ENCODE assay signal across 8 cellular contexts in the genomic region with DNA sequence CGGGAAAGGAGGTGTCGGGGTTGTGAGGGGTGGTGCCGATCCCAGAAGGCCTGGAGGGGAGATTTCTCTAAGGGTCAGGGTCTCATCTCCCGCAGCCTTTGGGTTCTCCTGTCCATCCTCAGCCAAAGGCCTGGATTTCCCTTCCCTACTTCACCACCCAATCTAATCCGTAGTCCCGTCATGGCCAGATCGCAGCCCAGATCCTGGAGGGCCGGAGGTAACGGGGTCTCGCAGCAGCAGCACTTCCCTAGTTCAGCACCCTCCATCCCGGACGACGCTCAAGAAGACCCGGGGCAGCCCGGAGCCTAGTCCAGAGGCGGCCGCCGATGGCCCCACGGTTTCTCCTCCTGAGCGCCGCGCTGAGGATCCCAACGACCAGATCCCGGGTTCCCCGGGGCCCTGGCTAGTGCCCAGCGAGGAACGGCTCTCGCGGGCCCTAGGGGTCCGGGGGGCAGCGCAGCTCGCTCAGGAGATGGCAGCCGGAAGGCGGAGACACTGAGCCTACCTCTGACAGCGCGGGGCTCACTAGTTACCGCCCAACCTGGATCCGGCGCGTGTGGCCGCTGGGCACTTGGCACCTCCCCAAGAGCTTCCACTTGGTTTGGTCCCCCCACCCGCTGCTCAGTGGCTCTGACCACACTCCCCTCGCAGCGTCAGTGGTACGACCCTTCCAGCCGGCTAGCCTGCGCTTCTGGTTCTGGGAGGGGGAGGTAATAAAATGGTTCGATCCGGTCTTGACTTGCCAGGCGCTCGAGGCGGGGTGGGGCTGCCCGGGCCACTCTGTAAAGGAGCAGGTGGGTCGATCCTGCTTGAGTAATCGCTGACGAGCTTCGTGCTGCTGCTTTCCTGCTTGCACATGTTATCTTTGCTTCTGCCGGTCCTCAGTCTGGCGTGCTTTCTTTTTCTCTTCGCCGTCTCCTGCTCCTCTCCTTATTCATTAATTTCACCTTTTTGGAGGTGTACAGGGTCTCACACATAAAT.
A peak's percentile ranks its signal among the peaks of the same experiment; 100 is the strongest.
DNase-seq lines count a peak whose midpoint lies in the region; ATAC-seq and TF ChIP-seq lines count a peak whose summit lies in the region.

No MANE protein-coding gene starts in this region.

- no peaks in the 10 kb centered on the region for H3K36me3 ChIP-seq in brain microvascular endothelial cell (replicated peaks)

- peak; percentile 47 for ATAC-seq in GM21423 (IDR thresholded peaks at IDR 0.05; ENCODE audit: unreplicated experiment)
- no peak for ATAC-seq in HG03045 (IDR thresholded peaks at IDR 0.05; ENCODE audit: unreplicated experiment)

- DNase-seq in AML-193 (lab: John Stamatoyannopoulos, UW), result peak; percentile 49 to 54
- peak; percentile 64 for DNase-seq in NCI-H1048 (lab: John Stamatoyannopoulos, UW)
- peak; percentile 87 for DNase-seq in UCSD-AML1 (lab: John Stamatoyannopoulos, UW; ENCODE audit: unreplicated experiment)
- peak; percentile 58 for DNase-seq in brain microvascular endothelial cell

- no peaks in the 10 kb centered on the region for H3K27me3 ChIP-seq in brain microvascular endothelial cell (replicated peaks)

- peaks cover 4% of the 10 kb centered on the region for H3K9me3 ChIP-seq in iPS-18c (ENCODE audit: control insufficient read depth, insufficient read depth, low read length)

- in situ Hi-C loops in brain microvascular endothelial cell (cut with HindIII; ENCODE audit: low pct_ligation_motif_present, low sequenced_read_pairs), result no loop called here

- peak overlapping the region; percentile 47 for H3K4me3 ChIP-seq in brain microvascular endothelial cell (ENCODE audit: low read depth, low read length)
- H3K4me3 ChIP-seq in iPS-18c (ENCODE audit: insufficient read depth, low read depth, low read length), result peak overlapping the region; percentile 41; the same call in 1 of the 2 replicates
- H3K4me3 ChIP-seq in skin epidermis, result peak overlapping the region; percentile 24 to 48 (median 37)

- peak overlapping the region; percentile 70 for H3K27ac ChIP-seq in brain microvascular endothelial cell
- H3K27ac ChIP-seq in skin epidermis, result peak overlapping the region; percentile 63 to 95 (median 89)

- peak; percentile 24 for TF ChIP-seq CTCF in brain microvascular endothelial cell (IDR thresholded peaks at IDR 0.05; ENCODE audit: low read depth, low read length, missing control alignments)
